In the genomic region with DNA sequence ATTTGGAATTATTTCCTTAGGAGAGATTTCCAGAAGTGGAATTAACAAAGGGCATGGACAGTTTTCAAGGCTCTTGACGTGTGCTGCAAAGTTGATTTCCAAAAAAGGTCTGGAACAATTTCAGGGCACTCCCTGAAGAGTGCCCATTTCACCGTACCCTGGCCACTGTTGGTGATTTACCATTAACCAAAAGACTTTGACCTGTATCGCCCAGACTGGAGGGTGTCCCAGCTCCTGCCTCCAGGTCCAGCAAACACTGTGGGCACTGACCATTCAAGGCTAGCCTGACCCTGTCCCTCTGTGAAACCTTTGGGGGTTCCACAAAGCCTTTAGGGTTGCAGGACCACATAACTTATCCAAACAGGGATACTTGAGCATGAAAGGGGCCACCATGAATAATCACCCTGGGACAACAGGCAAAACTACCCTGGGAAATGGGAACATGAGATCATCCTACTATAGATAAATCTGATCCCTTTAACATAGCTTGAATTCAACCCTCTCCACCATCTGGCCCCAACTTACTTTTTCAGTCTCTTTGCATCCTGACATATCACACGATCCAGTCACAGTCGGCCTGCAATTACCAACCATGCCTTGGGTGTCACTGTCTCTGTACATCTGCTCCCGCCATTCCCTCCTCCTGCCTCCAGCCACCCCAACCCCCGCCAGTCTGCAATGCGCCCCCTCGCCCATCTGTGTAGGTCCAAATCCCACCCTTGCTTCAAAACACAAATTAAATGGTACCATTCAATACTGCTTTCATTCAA, we compare ENCODE assay signal across 3 cellular contexts. TPM values are rescaled to one million over a fixed set of nuclear protein-coding genes. Genes with fewer than 3 reads are reported as not detected.
"Had no signal": no experiment of that assay in that cellular context is flagged by ENCODE, and none has a peak within 500 bp of the region (broad histone marks: within the 10 kb centered on the region; RNA-seq: fewer than 3 reads in every experiment).

No MANE protein-coding gene starts in this region.

RNA-seq across cellular contexts. Expression of gene NPY4R2, which starts 8.9 kb away (rescaled TPM):
- total RNA-seq: GM23248, H1, HT1080 had no signal
- polyA plus RNA-seq: GM23248 had no signal
